In the genomic region with DNA sequence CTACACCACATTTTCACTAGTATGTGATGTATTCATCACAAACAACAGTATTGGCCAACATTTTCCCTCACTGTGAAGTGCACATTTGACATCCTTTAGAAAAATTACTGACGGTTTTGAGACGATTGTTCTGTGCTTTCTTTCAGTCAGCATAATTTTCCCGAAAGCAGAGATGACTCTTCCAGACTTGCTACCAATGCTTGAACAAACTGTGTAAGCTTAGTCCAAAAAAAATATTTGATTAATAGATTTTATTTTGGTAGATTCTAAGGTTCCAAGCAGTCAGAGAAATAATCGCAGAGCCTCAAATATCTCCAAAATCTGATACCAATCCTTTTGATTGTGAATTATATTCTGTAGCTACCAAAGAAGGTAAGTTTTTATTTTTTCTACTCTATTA, we compare ENCODE assay signal across 36 cellular contexts.
"Had no signal": no experiment of that assay in that cellular context is flagged by ENCODE, and none has a peak within 500 bp of the region (broad histone marks: within the 10 kb centered on the region; RNA-seq: fewer than 3 reads in every experiment).

No MANE protein-coding gene starts in this region.

- H3K4me1 Mint-ChIP-seq: activated CD4-positive, alpha-beta memory T cell treated with anti-CD3 and anti-CD28 coated beads, Interleukin-2, amount 10 ng/mL, durations not matched to agents 7 days and 5 days; activated CD4-positive, alpha-beta T cell treated with anti-CD3 and anti-CD28 coated beads for 36 hours; activated CD4-positive, alpha-beta T cell treated with anti-CD3 and anti-CD28 coated beads, Interleukin-2, amount 10 ng/mL, durations not matched to agents 7 days and 5 days; activated CD8-positive, alpha-beta memory T cell treated with anti-CD3 and anti-CD28 coated beads, Interleukin-2, amount 10 ng/mL, durations not matched to agents 7 days and 5 days; activated naive CD8-positive, alpha-beta T cell treated with anti-CD3 and anti-CD28 coated beads for 36 hours; activated T-helper 17 cell treated with anti-CD3 and anti-CD28 coated beads, Interleukin-2, amount 50 U/mL, for 72 hours had no signal

- DNase-seq: activated CD4-positive, alpha-beta memory T cell treated with anti-CD3 and anti-CD28 coated beads, Interleukin-2, amount 10 ng/mL, durations not matched to agents 7 days and 5 days; activated CD4-positive, alpha-beta T cell treated with anti-CD3 and anti-CD28 coated beads for 1 hour; activated CD4-positive, alpha-beta T cell treated with anti-CD3 and anti-CD28 coated beads for 36 hours; activated CD4-positive, alpha-beta T cell treated with anti-CD3 and anti-CD28 coated beads for 48 hours; activated CD4-positive, alpha-beta T cell treated with anti-CD3 and anti-CD28 coated beads, Interleukin-2, amount 10 ng/mL, durations not matched to agents 7 days and 5 days; activated CD4-positive, alpha-beta T cell treated with anti-CD3 and anti-CD28 coated beads, Interleukin-2, amount 50 U/mL, for 48 hours; activated CD4-positive, CD25-positive, alpha-beta regulatory T cell; activated CD8-positive, alpha-beta memory T cell treated with anti-CD3 and anti-CD28 coated beads for 24 hours; activated CD8-positive, alpha-beta memory T cell treated with anti-CD3 and anti-CD28 coated beads, Interleukin-2, amount 10 ng/mL, durations not matched to agents 7 days and 5 days; activated CD8-positive, alpha-beta memory T cell treated with anti-CD3 and anti-CD28 coated beads, Interleukin-2, amount 50 U/mL, for 48 hours; activated CD8-positive, alpha-beta T cell treated with anti-CD3 and anti-CD28 coated beads, Interleukin-2, amount 10 ng/mL, durations not matched to agents 7 days and 5 days; activated effector memory CD4-positive, alpha-beta T cell treated with anti-CD3 and anti-CD28 coated beads, Interleukin-2, amount 50 U/mL, for 16 hours; activated gamma-delta T cell treated with Interleukin-2 at 50 U/mL for 16 hours; activated naive CD4-positive, alpha-beta T cell; activated naive CD4-positive, alpha-beta T cell treated with anti-CD3 and anti-CD28 coated beads for 36 hours; activated naive CD4-positive, alpha-beta T cell treated with anti-CD3 and anti-CD28 coated beads, Interleukin-2, amount 50 U/mL, for 16 hours; activated naive CD8-positive, alpha-beta T cell treated with anti-CD3 and anti-CD28 coated beads for 36 hours; activated T-cell treated with anti-CD3 and anti-CD28 coated beads, Interleukin-2, amount 50 U/mL, for 24 hours; activated T-cell treated with anti-CD3 and anti-CD28 coated beads, Interleukin-2, amount 50 U/mL, for 72 hours; adrenal gland; amniotic stem cell; aorta; body of pancreas; brain microvascular endothelial cell; central memory CD4-positive, alpha-beta T cell; T-helper 1 cell; T-helper 2 cell; T-helper 9 cell had no signal

- H3K4me3 ChIP-seq: adrenal gland, body of pancreas, breast epithelium had no signal

- H3K9me3 ChIP-seq: body of pancreas had no signal

- H3K27ac Mint-ChIP-seq: activated CD4-positive, alpha-beta memory T cell treated with anti-CD3 and anti-CD28 coated beads, Interleukin-2, amount 10 ng/mL, durations not matched to agents 7 days and 5 days; activated CD4-positive, alpha-beta T cell treated with anti-CD3 and anti-CD28 coated beads for 36 hours; activated CD4-positive, alpha-beta T cell treated with anti-CD3 and anti-CD28 coated beads, Interleukin-2, amount 10 ng/mL, durations not matched to agents 7 days and 5 days; activated CD8-positive, alpha-beta memory T cell treated with anti-CD3 and anti-CD28 coated beads, Interleukin-2, amount 10 ng/mL, durations not matched to agents 7 days and 5 days; activated CD8-positive, alpha-beta T cell treated with anti-CD3 and anti-CD28 coated beads, Interleukin-2, amount 10 ng/mL, durations not matched to agents 7 days and 5 days; activated naive CD4-positive, alpha-beta T cell treated with anti-CD3 and anti-CD28 coated beads for 36 hours; activated naive CD4-positive, alpha-beta T cell treated with anti-CD3 and anti-CD28 coated beads, Interleukin-2, amount 50 U/mL, for 72 hours; activated naive CD8-positive, alpha-beta T cell treated with anti-CD3 and anti-CD28 coated beads for 36 hours; activated T-cell treated with anti-CD3 and anti-CD28 coated beads, Interleukin-2, amount 50 U/mL, for 24 hours; activated T-cell treated with anti-CD3 and anti-CD28 coated beads, Interleukin-2, amount 50 U/mL, for 72 hours; activated T-helper 1 cell treated with anti-CD3 and anti-CD28 coated beads, Interleukin-12 subunit alpha, Interleukin-12 subunit beta, Interleukin-2, Interleukin-4 antibody, amounts not matched to agents 30 ng/mL and 10 ng/mL and 1 ng/mL, durations not matched to agents 14 hours and 24 hours and 36 hours; activated T-helper 17 cell treated with anti-CD3 and anti-CD28 coated beads, Interleukin-2, amount 50 U/mL, for 72 hours; T-helper 1 cell treated with Interleukin-12 subunit alpha and Interleukin-12 subunit beta and Interleukin-4 antibody, amounts not matched to agents 30 μg/mL and 1 μg/mL, for 36 hours; T-helper 2 cell treated with Interferon-gamma antibody and Interleukin-4, amounts not matched to agents 5 μg/mL and 100 μg/mL, for 36 hours had no signal

- H3K4me1 ChIP-seq: adrenal gland, body of pancreas, breast epithelium had no signal

- H3K27ac ChIP-seq: adrenal gland, body of pancreas, brain microvascular endothelial cell, breast epithelium, VCaP had no signal

- H3K27me3 ChIP-seq: adrenal gland, body of pancreas, brain microvascular endothelial cell, breast epithelium had no signal

- H3K36me3 ChIP-seq: adrenal gland, brain microvascular endothelial cell, breast epithelium had no signal

- H3K4me3 Mint-ChIP-seq: activated CD4-positive, alpha-beta memory T cell treated with anti-CD3 and anti-CD28 coated beads, Interleukin-2, amount 10 ng/mL, durations not matched to agents 7 days and 5 days; activated CD4-positive, alpha-beta T cell treated with anti-CD3 and anti-CD28 coated beads for 36 hours; activated CD4-positive, alpha-beta T cell treated with anti-CD3 and anti-CD28 coated beads, Interleukin-2, amount 10 ng/mL, durations not matched to agents 7 days and 5 days; activated CD8-positive, alpha-beta memory T cell treated with anti-CD3 and anti-CD28 coated beads, Interleukin-2, amount 10 ng/mL, durations not matched to agents 7 days and 5 days; activated CD8-positive, alpha-beta T cell treated with anti-CD3 and anti-CD28 coated beads, Interleukin-2, amount 10 ng/mL, durations not matched to agents 7 days and 5 days; activated naive CD4-positive, alpha-beta T cell treated with anti-CD3 and anti-CD28 coated beads for 36 hours; activated naive CD8-positive, alpha-beta T cell treated with anti-CD3 and anti-CD28 coated beads for 36 hours; activated T-cell treated with anti-CD3 and anti-CD28 coated beads, Interleukin-2, amount 50 U/mL, for 24 hours; activated T-cell treated with anti-CD3 and anti-CD28 coated beads, Interleukin-2, amount 50 U/mL, for 72 hours; activated T-helper 1 cell treated with anti-CD3 and anti-CD28 coated beads, Interleukin-12 subunit alpha, Interleukin-12 subunit beta, Interleukin-2, Interleukin-4 antibody, amounts not matched to agents 30 ng/mL and 10 ng/mL and 1 ng/mL, durations not matched to agents 14 hours and 24 hours and 36 hours; activated T-helper 17 cell treated with anti-CD3 and anti-CD28 coated beads, Interleukin-2, amount 50 U/mL, for 72 hours; T-helper 1 cell treated with Interleukin-12 subunit alpha and Interleukin-12 subunit beta and Interleukin-4 antibody, amounts not matched to agents 30 μg/mL and 1 μg/mL, for 36 hours; T-helper 2 cell treated with Interferon-gamma antibody and Interleukin-4, amounts not matched to agents 5 μg/mL and 100 μg/mL, for 36 hours had no signal

- H3K36me3 Mint-ChIP-seq: activated CD8-positive, alpha-beta memory T cell treated with anti-CD3 and anti-CD28 coated beads, Interleukin-2, amount 10 ng/mL, durations not matched to agents 7 days and 5 days had no signal

- ATAC-seq: activated CD4-positive, alpha-beta T cell treated with anti-CD3 and anti-CD28 coated beads for 36 hours; activated CD4-positive, CD25-positive, alpha-beta regulatory T cell treated with anti-CD3 and anti-CD28 coated beads, Interleukin-2, amount 50 U/mL, for 24 hours; activated CD8-positive, alpha-beta memory T cell treated with anti-CD3 and anti-CD28 coated beads, Interleukin-2, amount 10 ng/mL, durations not matched to agents 7 days and 5 days; activated CD8-positive, alpha-beta T cell treated with anti-CD3 and anti-CD28 coated beads, Interleukin-2, amount 10 ng/mL, durations not matched to agents 7 days and 5 days; activated naive CD4-positive, alpha-beta T cell treated with anti-CD3 and anti-CD28 coated beads, Interleukin-2, amount 50 U/mL, for 72 hours; activated T-cell treated with anti-CD3 and anti-CD28 coated beads, Interleukin-2, amount 50 U/mL, for 72 hours; activated T-helper 17 cell treated with anti-CD3 and anti-CD28 coated beads, Interleukin-2, amount 50 U/mL, for 72 hours; body of pancreas had no signal
